Comparison of ENCODE assay signal across 8 cellular contexts in genomic region chr3:42014443-42014945, GRCh38. TPM values are rescaled to one million over a fixed set of nuclear protein-coding genes. Genes with fewer than 3 reads are reported as not detected.
A peak's percentile ranks its signal among the peaks of the same experiment; 100 is the strongest.
DNase-seq lines count a peak whose midpoint lies in the region; ATAC-seq and TF ChIP-seq lines count a peak whose summit lies in the region.

No MANE protein-coding gene starts in this region.

- CTCF ChIA-PET in IMR-90 (lab: Yijun Ruan, JAX): interaction anchor here (0.5 to 0.9 kb wide), 4 partner anchors 85 to 1714 kb away, joined by 3 to 5 read pairs (median 4); no protein-coding TSS in a partner anchor

- H3K27ac Mint-ChIP-seq in activated naive CD8-positive, alpha-beta T cell treated with anti-CD3 and anti-CD28 coated beads, Interleukin-2, amount 10 ng/mL, durations not matched to agents 7 days and 5 days: peak overlapping the region; percentile 82

- peak overlapping the region; percentile 89 for H3K4me3 Mint-ChIP-seq in activated naive CD8-positive, alpha-beta T cell treated with anti-CD3 and anti-CD28 coated beads, Interleukin-2, amount 10 ng/mL, durations not matched to agents 7 days and 5 days

- peak overlapping the region; percentile 6 to 9; a peak in 1 of 4 replicates for H4K8ac ChIP-seq in IMR-90 (ENCODE audit: low read depth in 2 of 2, low read length in 2 of 2)

- H3K56ac ChIP-seq in IMR-90 (ENCODE audit: extremely low read depth, insufficient read depth, low read length): peak overlapping the region; percentile 68; the same call in 1 of the 2 replicates

- H2BK20ac ChIP-seq in IMR-90 (ENCODE audit: low read depth, low read length): 0 out of 2 replicates have a peak overlapping the region, but pooled peaks have one; percentile 55

- H2AK5ac ChIP-seq in IMR-90 (ENCODE audit: low read depth, low read length): no peak overlapping the region; the same call in 1 of the 2 replicates

- H2BK5ac ChIP-seq in IMR-90 (ENCODE audit: low read depth, low read length, poor library complexity, severe bottlenecking): no peak overlapping the region

- H3K36me3 Mint-ChIP-seq in activated naive CD8-positive, alpha-beta T cell treated with anti-CD3 and anti-CD28 coated beads, Interleukin-2, amount 10 ng/mL, durations not matched to agents 7 days and 5 days: peaks cover 3% of the 10 kb centered on the region

- in situ Hi-C loops in IMR-90 (cut with MboI; ENCODE audit: low sequenced_read_pairs): loop anchor here (5.0 to 10.0 kb wide), 2 partner anchors 83 to 120 kb away; no protein-coding TSS in a partner anchor

- H3K27me3 Mint-ChIP-seq in activated naive CD8-positive, alpha-beta T cell treated with anti-CD3 and anti-CD28 coated beads, Interleukin-2, amount 10 ng/mL, durations not matched to agents 7 days and 5 days: no peaks in the 10 kb centered on the region

- H3K4me1 Mint-ChIP-seq in activated naive CD8-positive, alpha-beta T cell treated with anti-CD3 and anti-CD28 coated beads, Interleukin-2, amount 10 ng/mL, durations not matched to agents 7 days and 5 days: peaks cover 29% of the 10 kb centered on the region

- H2BK15ac ChIP-seq in IMR-90 (ENCODE audit: low read depth, low read length): 0 out of 3 replicates have a peak overlapping the region, but pooled peaks have one; percentile 48

- dilution Hi-C loops in IMR-90 (cut with HindIII; ENCODE audit: low sequenced_read_pairs, unreplicated experiment): no loop called here

- H3K23ac ChIP-seq in IMR-90 (ENCODE audit: low read depth, low read length): peak overlapping the region; percentile 93; the same call in 1 of the 2 replicates

- peak overlapping the region; percentile 62 for H2BK120ac ChIP-seq in IMR-90 (ENCODE audit: low read depth, low read length)

- H3K27ac ChIP-seq in IMR-90 (ENCODE audit: insufficient read depth, low read length): no peak overlapping the region; the same call in 1 of the 2 replicates
- peak overlapping the region in 20 of 21 experiments; percentile 43 to 94 (median 88) for H3K27ac ChIP-seq in skin epidermis

- peak overlapping the region; percentile 66 for H2AK9ac ChIP-seq in IMR-90 (replicated peaks; ENCODE audit: low read depth, low read length, poor library complexity)

- TF ChIP-seq RAD21 in IMR-90 (IDR thresholded peaks at IDR 0.05; ENCODE audit: low read length): no peak; the same call in 1 of the 2 replicates

- peaks cover 7% of the 10 kb centered on the region for H3K9me1 ChIP-seq in IMR-90 (ENCODE audit: insufficient read depth, low read length)

- no peak for TF ChIP-seq CTCF in IMR-90 (conservative IDR thresholded peaks at IDR 0.05; ENCODE audit: low read depth, low read length)

- peak overlapping the region; percentile 99 for H3K4me2 ChIP-seq in IMR-90 (ENCODE audit: low read depth, low read length)

- peak overlapping the region; percentile 67; the same call in 1 of the 2 replicates for H4K5ac ChIP-seq in IMR-90 (ENCODE audit: low read depth, low read length)

- H3K4me1 ChIP-seq in IMR-90 (ENCODE audit: control insufficient read depth, insufficient read depth, low read length): peaks cover 10% of the 10 kb centered on the region

- peaks cover 12 to 45% of the 10 kb centered on the region in 2 experiments; a peak in 3 of 4 replicates for H3K79me1 ChIP-seq in IMR-90 (ENCODE audit: low read depth in 1 of 2, low read length in 2 of 2)

- H3K9me3 ChIP-seq in IMR-90 (ENCODE audit: control insufficient read depth, insufficient read depth, low read length): no peaks in the 10 kb centered on the region

- no peak for ATAC-seq in IMR-90 (ENCODE audit: low read depth)
- ATAC-seq in activated naive CD8-positive, alpha-beta T cell treated with anti-CD3 and anti-CD28 coated beads, Interleukin-2, amount 10 ng/mL, durations not matched to agents 7 days and 5 days (ENCODE audit: low read depth): no peak
- no peak for ATAC-seq in HG03460 (IDR thresholded peaks at IDR 0.05; ENCODE audit: unreplicated experiment)
- ATAC-seq in HG02588 (IDR thresholded peaks at IDR 0.05; ENCODE audit: unreplicated experiment): no peak

- H3K18ac ChIP-seq in IMR-90 (ENCODE audit: low read depth, low read length): peak overlapping the region; percentile 51; the same call in 1 of the 2 replicates

- BruUV-seq in IMR-90 (replicated peaks; lab: Mats Ljungman, UMichigan): no TSS peak

- DNase-seq in EH (ENCODE audit: low read depth): peak; percentile 35
- DNase-seq in IMR-90: no peak
- no peak for DNase-seq in activated naive CD8-positive, alpha-beta T cell treated with anti-CD3 and anti-CD28 coated beads, Interleukin-2, amount 10 ng/mL, durations not matched to agents 7 days and 5 days
- no peak for DNase-seq in NCI-H1436 (lab: John Stamatoyannopoulos, UW)

- no peaks in the 10 kb centered on the region for H3K9me3 Mint-ChIP-seq in activated naive CD8-positive, alpha-beta T cell treated with anti-CD3 and anti-CD28 coated beads, Interleukin-2, amount 10 ng/mL, durations not matched to agents 7 days and 5 days

- peaks cover 8% of the 10 kb centered on the region; the same call in 1 of the 2 replicates for H4K20me1 ChIP-seq in IMR-90 (ENCODE audit: insufficient read depth, low read length)

- POLR2A ChIA-PET in IMR-90 (lab: Charles Lee; ENCODE audit: unreplicated experiment): no interaction called here
- POLR2A ChIA-PET in activated naive CD8-positive, alpha-beta T cell treated with anti-CD3 and anti-CD28 coated beads, Interleukin-2, amount 10 ng/mL, durations not matched to agents 7 days and 5 days (lab: Charles Lee): interaction anchor here (0.7 to 2.5 kb wide), 9 partner anchors 12 to 107 kb away, joined by 3 to 11 read pairs (median 3); partner anchors contain the start of gene ULK4

- TF ChIP-seq POLR2A in IMR-90 (IDR thresholded peaks at IDR 0.05; ENCODE audit: low read depth, low read length): no peak

- H3K4me3 ChIP-seq in IMR-90 (ENCODE audit: insufficient read depth, low read depth, low read length) (peak overlapping the region; percentile 95), iPS-11a (ENCODE audit: low read depth, low read length) (peak overlapping the region; percentile 55), skin epidermis (peak overlapping the region; percentile 68 to 96 (median 81))

- H3K14ac ChIP-seq in IMR-90 (replicated peaks; ENCODE audit: low read depth, low read length): peak overlapping the region; percentile 95

- H3K36me3 ChIP-seq in IMR-90 (ENCODE audit: control insufficient read depth, insufficient read depth, low read length): no peaks in the 10 kb centered on the region

- H4K91ac ChIP-seq in IMR-90 (ENCODE audit: insufficient read depth, low read depth, low read length): peak overlapping the region; percentile 46; the same call in 1 of the 2 replicates

- H3K27me3 ChIP-seq in IMR-90 (ENCODE audit: control insufficient read depth, insufficient read depth, low read length): no peaks in the 10 kb centered on the region

- H3K4ac ChIP-seq in IMR-90 (ENCODE audit: low read depth, low read length): peak overlapping the region; percentile 45; the same call in 1 of the 2 replicates

- intact Hi-C loops in IMR-90 (cut with micrococcal nuclease): loop anchor here (1.0 to 5.0 kb wide), 2 partner anchors 53 to 85 kb away; no protein-coding TSS in a partner anchor

- peak overlapping the region; percentile 83 for H3K9ac ChIP-seq in IMR-90 (ENCODE audit: low read depth, low read length)

- H2AFZ ChIP-seq in IMR-90 (replicated peaks; ENCODE audit: low read length, poor library complexity): peak overlapping the region; percentile 83

- 5% methylated on average over 9 of the region's 12 CpGs; no CpG with 5 or more reads in 1 of the 2 experiments for WGBS in IMR-90 (ENCODE audit: extremely low coverage in 2 of 2, insufficient read length in 1 of 2), 2 experiments

TF ChIP-seq in IMR-90, 13 proteins besides CTCF, POLR2A, EP300 and RAD21:
- TF ChIP-seq BHLHE40 (IDR thresholded peaks at IDR 0.05; ENCODE audit: low read depth, low read length) (no peak), USF2 (IDR thresholded peaks at IDR 0.05; ENCODE audit: low read depth, low read length) (no peak), MXI1 (IDR thresholded peaks at IDR 0.05; ENCODE audit: borderline replicate concordance, low read depth, low read length) (no peak), MAZ (IDR thresholded peaks at IDR 0.05; ENCODE audit: borderline replicate concordance, low read depth, low read length) (no peak), NFE2L2 (IDR thresholded peaks at IDR 0.05; ENCODE audit: low read depth, low read length) (no peak), MAFK (IDR thresholded peaks at IDR 0.05; ENCODE audit: low read depth, low read length) (no peak), FOS (IDR thresholded peaks at IDR 0.05; ENCODE audit: low read depth, low read length) (no peak), SMC3 (IDR thresholded peaks at IDR 0.05; ENCODE audit: low read depth, low read length) (no peak), CHD1 (IDR thresholded peaks at IDR 0.05; ENCODE audit: low read depth, low read length) (no peak), CEBPB (IDR thresholded peaks at IDR 0.05; ENCODE audit: low read depth, low read length) (no peak), RFX5 (IDR thresholded peaks at IDR 0.05; ENCODE audit: low read depth, low read length) (no peak), RCOR1 (IDR thresholded peaks at IDR 0.05; ENCODE audit: insufficient replicate concordance, low read length) (no peak)
- TF ChIP-seq, protein P1, sequence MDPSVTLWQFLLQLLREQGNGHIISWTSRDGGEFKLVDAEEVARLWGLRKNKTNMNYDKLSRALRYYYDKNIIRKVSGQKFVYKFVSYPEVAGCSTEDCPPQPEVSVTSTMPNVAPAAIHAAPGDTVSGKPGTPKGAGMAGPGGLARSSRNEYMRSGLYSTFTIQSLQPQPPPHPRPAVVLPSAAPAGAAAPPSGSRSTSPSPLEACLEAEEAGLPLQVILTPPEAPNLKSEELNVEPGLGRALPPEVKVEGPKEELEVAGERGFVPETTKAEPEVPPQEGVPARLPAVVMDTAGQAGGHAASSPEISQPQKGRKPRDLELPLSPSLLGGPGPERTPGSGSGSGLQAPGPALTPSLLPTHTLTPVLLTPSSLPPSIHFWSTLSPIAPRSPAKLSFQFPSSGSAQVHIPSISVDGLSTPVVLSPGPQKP (IDR thresholded peaks at IDR 0.05; ENCODE audit: borderline replicate concordance, low read depth, low read length): no peak

RNA-seq across cellular contexts. Expression of gene ULK4, which starts 52.6 kb away (rescaled TPM):
- total RNA-seq in IMR-90 (2012; rRNA removed): 5.0 and 10.3 TPM in 2 replicates
- polyA plus RNA-seq in IMR-90 (2012; rRNA removed): 1.3 and 2.7 TPM in 2 replicates
- 0.47 and 0.73 TPM in 2 replicates for polyA plus RNA-seq in IMR-90 (2012; cell fraction: cytosol; rRNA removed)
- polyA plus RNA-seq in IMR-90 (2012; cell fraction: nucleus; rRNA removed; ENCODE audit: low replicate concordance): 0.90 and 4.3 TPM in 2 replicates
- total RNA-seq in activated naive CD8-positive, alpha-beta T cell treated with anti-CD3 and anti-CD28 coated beads, Interleukin-2, amount 10 ng/mL, durations not matched to agents 7 days and 5 days: 10 to 100 TPM; 18.6 to 19.0 TPM
